Comparison of ENCODE assay signal across 1 cellular context in the genomic region with DNA sequence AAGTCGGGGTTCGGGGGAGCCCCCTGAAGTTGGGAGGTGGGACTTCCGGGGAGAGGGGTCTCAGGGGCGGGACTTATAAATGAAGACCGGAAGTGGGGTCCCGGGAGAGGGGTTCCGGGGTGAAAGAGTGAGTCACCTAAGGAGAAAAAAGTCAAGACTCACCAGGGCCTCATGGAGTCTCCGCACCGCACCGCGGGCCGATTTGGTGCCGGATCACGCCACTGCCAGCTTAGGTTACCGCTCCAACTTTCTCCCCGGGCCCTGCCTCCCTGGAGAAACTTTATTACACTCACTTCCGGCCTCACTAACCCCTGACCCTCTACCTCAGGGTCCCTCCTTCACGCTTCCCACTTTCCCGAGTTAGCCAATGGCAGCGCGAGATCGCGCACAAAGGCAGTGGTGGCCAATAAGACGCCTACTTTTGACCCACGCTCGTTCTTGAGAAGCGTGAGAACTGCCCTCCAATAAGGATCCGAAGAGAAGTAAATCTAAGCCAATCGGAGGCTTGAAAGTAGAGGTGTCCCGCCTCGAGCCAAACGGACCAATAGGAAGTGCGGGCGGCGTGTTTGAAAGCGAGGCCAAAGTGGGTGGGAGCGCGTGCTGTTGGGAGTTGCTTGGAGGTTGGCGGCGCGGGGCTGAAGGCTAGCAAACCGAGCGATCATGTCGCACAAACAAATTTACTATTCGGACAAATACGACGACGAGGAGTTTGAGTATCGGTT.
TF ChIP-seq lines count a peak whose summit lies in the region.

CKS1B (plus strand) TSS at position 596 of the 722 bp plus-strand sequence; CDS start at position 661, 65 bp downstream.

TF ChIP-seq in HepG2, 621 proteins besides CTCF, POLR2A, EP300 and RAD21 (continued from another document and continues in another):
- TF ChIP-seq WIZ (CRISPR knock-in tag; IDR thresholded peaks at IDR 0.05): no peak
- 0 out of 2 replicates have a peak, but pooled peaks have one; percentile 30 for TF ChIP-seq ZNF691 (CRISPR knock-in tag; IDR thresholded peaks at IDR 0.05; ENCODE audit: borderline replicate concordance, low read depth)
- no peak for TF ChIP-seq ZBTB38 (CRISPR knock-in tag; IDR thresholded peaks at IDR 0.05)
- TF ChIP-seq FOSL1 (CRISPR knock-in tag; IDR thresholded peaks at IDR 0.05; ENCODE audit: borderline replicate concordance): no peak
- TF ChIP-seq ZFYVE20 (CRISPR knock-in tag; IDR thresholded peaks at IDR 0.05; ENCODE audit: borderline replicate concordance, low read depth): no peak
- TF ChIP-seq ZNF773 (CRISPR knock-in tag; IDR thresholded peaks at IDR 0.05; ENCODE audit: borderline replicate concordance): no peak
- peak; percentile 66; the same call in 1 of the 2 replicates for TF ChIP-seq ZNF563 (CRISPR knock-in tag; IDR thresholded peaks at IDR 0.05)
- TF ChIP-seq, protein P1, sequence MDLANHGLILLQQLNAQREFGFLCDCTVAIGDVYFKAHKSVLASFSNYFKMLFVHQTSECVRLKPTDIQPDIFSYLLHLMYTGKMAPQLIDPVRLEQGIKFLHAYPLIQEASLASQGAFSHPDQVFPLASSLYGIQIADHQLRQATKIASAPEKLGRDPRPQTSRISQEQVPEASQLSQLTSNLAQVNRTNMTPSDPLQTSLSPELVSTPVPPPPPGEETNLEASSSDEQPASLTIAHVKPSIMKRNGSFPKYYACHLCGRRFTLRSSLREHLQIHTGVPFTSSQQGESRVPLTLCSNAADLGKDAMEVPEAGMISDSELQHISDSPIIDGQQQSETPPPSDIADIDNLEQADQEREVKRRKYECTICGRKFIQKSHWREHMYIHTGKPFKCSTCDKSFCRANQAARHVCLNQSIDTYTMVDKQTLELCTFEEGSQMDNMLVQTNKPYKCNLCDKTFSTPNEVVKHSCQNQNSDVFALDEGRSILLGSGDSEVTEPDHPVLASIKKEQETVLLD (CRISPR knock-in tag; IDR thresholded peaks at IDR 0.05; ENCODE audit: low read depth): peak; percentile 80; the same call in 1 of the 2 replicates
- TF ChIP-seq REL (CRISPR knock-in tag; conservative IDR thresholded peaks at IDR 0.05): peak; percentile 97; the same call in 1 of the 2 replicates
- no peak for TF ChIP-seq MATR3 (CRISPR knock-in tag; IDR thresholded peaks at IDR 0.05)
- TF ChIP-seq ZNF512B (CRISPR knock-in tag; IDR thresholded peaks at IDR 0.05; ENCODE audit: borderline replicate concordance): no peak
- TF ChIP-seq, protein P2, sequence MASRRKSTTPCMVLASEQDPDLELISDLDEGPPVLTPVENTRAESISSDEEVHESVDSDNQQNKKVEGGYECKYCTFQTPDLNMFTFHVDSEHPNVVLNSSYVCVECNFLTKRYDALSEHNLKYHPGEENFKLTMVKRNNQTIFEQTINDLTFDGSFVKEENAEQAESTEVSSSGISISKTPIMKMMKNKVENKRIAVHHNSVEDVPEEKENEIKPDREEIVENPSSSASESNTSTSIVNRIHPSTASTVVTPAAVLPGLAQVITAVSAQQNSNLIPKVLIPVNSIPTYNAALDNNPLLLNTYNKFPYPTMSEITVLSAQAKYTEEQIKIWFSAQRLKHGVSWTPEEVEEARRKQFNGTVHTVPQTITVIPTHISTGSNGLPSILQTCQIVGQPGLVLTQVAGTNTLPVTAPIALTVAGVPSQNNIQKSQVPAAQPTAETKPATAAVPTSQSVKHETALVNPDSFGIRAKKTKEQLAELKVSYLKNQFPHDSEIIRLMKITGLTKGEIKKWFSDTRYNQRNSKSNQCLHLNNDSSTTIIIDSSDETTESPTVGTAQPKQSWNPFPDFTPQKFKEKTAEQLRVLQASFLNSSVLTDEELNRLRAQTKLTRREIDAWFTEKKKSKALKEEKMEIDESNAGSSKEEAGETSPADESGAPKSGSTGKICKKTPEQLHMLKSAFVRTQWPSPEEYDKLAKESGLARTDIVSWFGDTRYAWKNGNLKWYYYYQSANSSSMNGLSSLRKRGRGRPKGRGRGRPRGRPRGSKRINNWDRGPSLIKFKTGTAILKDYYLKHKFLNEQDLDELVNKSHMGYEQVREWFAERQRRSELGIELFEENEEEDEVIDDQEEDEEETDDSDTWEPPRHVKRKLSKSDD (CRISPR knock-in tag; IDR thresholded peaks at IDR 0.05; ENCODE audit: low read depth): no peak
- no peak for TF ChIP-seq ZNF143 (CRISPR knock-in tag; IDR thresholded peaks at IDR 0.05)
- TF ChIP-seq FOXC1 (CRISPR knock-in tag; IDR thresholded peaks at IDR 0.05; ENCODE audit: borderline replicate concordance): no peak
- no peak; the same call in 1 of the 2 replicates for TF ChIP-seq REXO4 (CRISPR knock-in tag; IDR thresholded peaks at IDR 0.05; ENCODE audit: borderline replicate concordance)
- TF ChIP-seq PRDM15 (CRISPR knock-in tag; IDR thresholded peaks at IDR 0.05): peak; percentile 19; the same call in 1 of the 2 replicates
- no peak for TF ChIP-seq HMG20A (CRISPR knock-in tag; IDR thresholded peaks at IDR 0.05; ENCODE audit: borderline replicate concordance)
- no peak for TF ChIP-seq ZNF782 (CRISPR knock-in tag; IDR thresholded peaks at IDR 0.05; ENCODE audit: borderline replicate concordance)
- no peak; the same call in 1 of the 2 replicates for TF ChIP-seq RARA (CRISPR knock-in tag; IDR thresholded peaks at IDR 0.05)
- no peak for TF ChIP-seq STAT5B (CRISPR knock-in tag; IDR thresholded peaks at IDR 0.05)
- no peak for TF ChIP-seq ZNF407 (CRISPR knock-in tag; IDR thresholded peaks at IDR 0.05; ENCODE audit: not compliant biosample characterization)
- TF ChIP-seq RCOR2 (CRISPR knock-in tag; IDR thresholded peaks at IDR 0.05): no peak
- TF ChIP-seq ZNF12 (CRISPR knock-in tag; IDR thresholded peaks at IDR 0.05): no peak
- peak; percentile 71; the same call in 1 of the 2 replicates for TF ChIP-seq TAF1 (CRISPR knock-in tag; IDR thresholded peaks at IDR 0.05)
- peak; percentile 97 for TF ChIP-seq SP2 (CRISPR knock-in tag; IDR thresholded peaks at IDR 0.05)
- TF ChIP-seq PPARG (CRISPR knock-in tag; conservative IDR thresholded peaks at IDR 0.05): no peak
- peak; percentile 67; the same call in 1 of the 2 replicates for TF ChIP-seq HDAC2 (CRISPR knock-in tag; IDR thresholded peaks at IDR 0.05)
- no peak for TF ChIP-seq HNRNPK (IDR thresholded peaks at IDR 0.05; ENCODE audit: low read depth, low read length, poor library complexity, severe bottlenecking)
- 0 out of 2 replicates have a peak, but pooled peaks have one; percentile 52 for TF ChIP-seq TBX2 (CRISPR knock-in tag; IDR thresholded peaks at IDR 0.05; ENCODE audit: borderline replicate concordance)
- peak; percentile 3; the same call in 1 of the 2 replicates for TF ChIP-seq ZFP90 (CRISPR knock-in tag; IDR thresholded peaks at IDR 0.05; ENCODE audit: borderline replicate concordance)
- TF ChIP-seq ZNF256 (CRISPR knock-in tag; conservative IDR thresholded peaks at IDR 0.05): no peak
- TF ChIP-seq ZNF607 (CRISPR knock-in tag; IDR thresholded peaks at IDR 0.05; ENCODE audit: borderline replicate concordance): no peak; the same call in 1 of the 2 replicates
- TF ChIP-seq AKAP8 (CRISPR knock-in tag; IDR thresholded peaks at IDR 0.05): no peak
- no peak for TF ChIP-seq ZNF737 (CRISPR knock-in tag; IDR thresholded peaks at IDR 0.05; ENCODE audit: borderline replicate concordance)
- no peak for TF ChIP-seq SOX13 (IDR thresholded peaks at IDR 0.05)
- no peak for TF ChIP-seq SOX13 (CRISPR knock-in tag; conservative IDR thresholded peaks at IDR 0.05 in 1 of 2, IDR thresholded peaks at IDR 0.05 in 1 of 2)
- no peak for TF ChIP-seq ZNF30 (CRISPR knock-in tag; IDR thresholded peaks at IDR 0.05)
- TF ChIP-seq MXD4 (CRISPR knock-in tag; IDR thresholded peaks at IDR 0.05): peak; percentile 100
- TF ChIP-seq KLF16 (CRISPR knock-in tag; IDR thresholded peaks at IDR 0.05): peak in 1 of 2 experiments; percentile 58; a peak in 3 of 4 replicates
